ENCODE assay signal across 8 cellular contexts in genomic region chr16:84648595-84649510, GRCh38. TPM values are rescaled to one million over a fixed set of nuclear protein-coding genes. Genes with fewer than 3 reads are reported as not detected.
DNase-seq lines count a peak whose midpoint lies in the region; ATAC-seq and TF ChIP-seq lines count a peak whose summit lies in the region.

No MANE protein-coding gene starts in this region.

- H3K27ac ChIP-seq in SU-DHL-6 (ENCODE audit: low read depth, low read length), result no peak overlapping the region

- H3K9ac ChIP-seq in SU-DHL-6 (ENCODE audit: low read length), result peak overlapping the region; percentile 59

- no peaks in the 10 kb centered on the region for H3K9me3 ChIP-seq in SU-DHL-6 (ENCODE audit: insufficient read depth, low read length)

- H3K9me2 ChIP-seq in SU-DHL-6 (replicated peaks; ENCODE audit: insufficient read depth, low read length), result no peaks in the 10 kb centered on the region

- no peaks in the 10 kb centered on the region for H3F3A ChIP-seq in SU-DHL-6 (ENCODE audit: insufficient read depth)

- H4K20me1 ChIP-seq in SU-DHL-6 (ENCODE audit: low read depth, low read length), result no peaks in the 10 kb centered on the region

- peak overlapping the region; percentile 80 to 90 (median 82) for H3K4me3 Mint-ChIP-seq in brain

- no peak for TF ChIP-seq CTCF in SU-DHL-6 (IDR thresholded peaks at IDR 0.05; ENCODE audit: insufficient read depth, low read length, poor library complexity, severe bottlenecking)
- TF ChIP-seq CTCF in brain (conservative IDR thresholded peaks at IDR 0.05), result no peak

- peak; percentile 36 for DNase-seq in NCI-H748 (lab: John Stamatoyannopoulos, UW; ENCODE audit: unreplicated experiment)
- DNase-seq in NCI-H748 treated with DMSO at 0.1 percent for 48 hours (lab: John Stamatoyannopoulos, UW), result no peak
- DNase-seq in iris pigment epithelial cell (ENCODE audit: low read depth), result peak; percentile 17
- DNase-seq in stimulated activated CD4-positive, alpha-beta T cell treated with anti-CD3 and anti-CD28 coated beads, Interleukin-1b, Interleukin-23, amount 100 ng/mL, for 4 hours (ENCODE audit: low read depth in 2 of 2), result peak; percentile 21 to 46
- no peak for DNase-seq in NK-92 treated with Interleukin-12 subunit alpha and Interleukin-12 subunit beta, amount 100 ng/mL, for 24 hours (lab: John Stamatoyannopoulos, UW)

- peak overlapping the region; percentile 71 for H3K4me3 ChIP-seq in SU-DHL-6 (ENCODE audit: insufficient read depth, low read length, poor library complexity, severe bottlenecking)

- ATAC-seq in HG02943 (IDR thresholded peaks at IDR 0.05; ENCODE audit: low read depth, unreplicated experiment), result peak; percentile 71

- peak overlapping the region; percentile 28 to 88 (median 45) for H3K27ac Mint-ChIP-seq in brain

- no peaks in the 10 kb centered on the region for H3K27me3 ChIP-seq in SU-DHL-6 (ENCODE audit: low read length)

- no peak overlapping the region for H2AFZ ChIP-seq in SU-DHL-6 (ENCODE audit: low read depth, low read length, severe bottlenecking)

- H3K36me3 ChIP-seq in SU-DHL-6 (ENCODE audit: low read length), result 0 out of 2 replicates have a peak, but pooled peaks cover 5% of the 10 kb centered on the region

- H3K79me2 ChIP-seq in SU-DHL-6 (ENCODE audit: insufficient read depth, low read length), result no peaks in the 10 kb centered on the region

- peak overlapping the region; percentile 67 for H3K4me2 ChIP-seq in SU-DHL-6 (ENCODE audit: low read depth, low read length, poor library complexity, severe bottlenecking)

- H3K9me3 Mint-ChIP-seq in brain, result peaks cover 0 to 6% (median 0%) of the 10 kb centered on the region in 5 experiments

- H3K27me3 Mint-ChIP-seq in brain, result peaks cover 8% of the 10 kb centered on the region

- H3K36me3 Mint-ChIP-seq in brain, result peaks cover 32% of the 10 kb centered on the region

- peaks cover 40% of the 10 kb centered on the region for H3K4me1 Mint-ChIP-seq in brain

RNA-seq across cellular contexts. Expression of gene KLHL36, which starts 0.5 kb away (rescaled TPM):
- polyA plus RNA-seq in brain (ENCODE audit: insufficient read depth, low read depth, low replicate concordance), result 19.2 TPM

RNA-seq across cellular contexts. Expression of gene COTL1, which starts 31.0 kb away (rescaled TPM):
- polyA plus RNA-seq in brain (ENCODE audit: insufficient read depth, low read depth, low replicate concordance), result 902 TPM

RNA-seq across cellular contexts. Expression of gene USP10, which starts 50.9 kb away (rescaled TPM):
- polyA plus RNA-seq in brain (ENCODE audit: insufficient read depth, low read depth, low replicate concordance), result 63.6 TPM

Comparison
In these comparisons a context has a peak if more than half of its experiments do, and no peak if none do; other contexts are left out.
1. DNase-seq: peak in NCI-H748 (single experiment), iris pigment epithelial cell (single experiment) and stimulated activated CD4-positive, alpha-beta T cell treated with anti-CD3 and anti-CD28 coated beads, Interleukin-1b, Interleukin-23, amount 100 ng/mL, for 4 hours (2 of 2); none in NCI-H748 treated with DMSO at 0.1 percent for 48 hours (single experiment) and NK-92 treated with Interleukin-12 subunit alpha and Interleukin-12 subunit beta, amount 100 ng/mL, for 24 hours (single experiment).